Comparison of ENCODE assay signal across 33 cellular contexts in genomic region chr3:158456114-158456513, GRCh38.
A peak's percentile ranks its signal among the peaks of the same experiment; 100 is the strongest.
DNase-seq lines count a peak whose midpoint lies in the region; ATAC-seq, FAIRE-seq and TF ChIP-seq lines count a peak whose summit lies in the region.
"Had no signal": no experiment of that assay in that cellular context is flagged by ENCODE, and none has a peak within 500 bp of the region (broad histone marks: within the 10 kb centered on the region; RNA-seq: fewer than 3 reads in every experiment).

No MANE protein-coding gene starts in this region.

- BruUV-seq in IMR-90 (replicated peaks; lab: Mats Ljungman, UMichigan), result no TSS peak

- no peaks in the 10 kb centered on the region for H4K20me1 ChIP-seq in IMR-90 (ENCODE audit: insufficient read depth, low read length)

- H3K4me1 ChIP-seq in IMR-90 (ENCODE audit: control insufficient read depth, insufficient read depth, low read length), result no peaks in the 10 kb centered on the region
- H3K4me1 ChIP-seq in mesenchymal stem cell (ENCODE audit: control insufficient read depth, insufficient read depth, low read depth, low read length), result no peaks in the 10 kb centered on the region
- no peaks in the 10 kb centered on the region for H3K4me1 ChIP-seq in small intestine (ENCODE audit: control insufficient read depth in 2 of 2, insufficient read depth in 1 of 2, low read depth in 1 of 2, low read length in 1 of 2)
- H3K4me1 ChIP-seq: colonic mucosa, parathyroid adenoma, right atrium auricular region had no signal

- H3K9ac ChIP-seq in IMR-90 (ENCODE audit: low read depth, low read length) (no peak overlapping the region), mesenchymal stem cell (ENCODE audit: low read length) (no peak overlapping the region)
- H3K9ac ChIP-seq: parathyroid adenoma had no signal

- DNase-seq in NCI-H146 (lab: John Stamatoyannopoulos, UW) (peak; percentile 17), NCI-H146 treated with DMSO at 0.1 percent for 48 hours (lab: John Stamatoyannopoulos, UW; ENCODE audit: unreplicated experiment) (no peak), IMR-90 (peak; percentile 63), NCI-H69 (lab: John Stamatoyannopoulos, UW) (peak; percentile 4), mesenchymal stem cell (peak; percentile 86), small intestine (no peak), NCI-H1048 (lab: John Stamatoyannopoulos, UW) (no peak)
- DNase-seq: activated CD4-positive, alpha-beta memory T cell treated with anti-CD3 and anti-CD28 coated beads, Interleukin-2, amount 10 ng/mL, durations not matched to agents 7 days and 5 days; activated CD4-positive, CD25-positive, alpha-beta regulatory T cell treated with anti-CD3 and anti-CD28 coated beads, Interleukin-2, amount 50 U/mL, for 72 hours; activated CD8-positive, alpha-beta memory T cell treated with anti-CD3 and anti-CD28 coated beads, Interleukin-2, amount 50 U/mL, for 48 hours; AML-193; anterior cingulate cortex; CD4-positive, alpha-beta memory T cell; colonic mucosa; effector memory CD8-positive, alpha-beta T cell; HFFc6; Kasumi-1; mammary epithelial cell; NCI-H1092 treated with DMSO at 0.1 percent for 48 hours; NCI-H748 treated with DMSO at 0.1 percent for 48 hours; stimulated activated CD4-positive, alpha-beta T cell treated with anti-CD3 and anti-CD28 coated beads, Interleukin-4, amount 100 ng/mL, for 1 hour; T-helper 1 cell; transverse colon had no signal

- H3K27ac ChIP-seq in IMR-90 (ENCODE audit: insufficient read depth, low read length) (no peak overlapping the region), mesenchymal stem cell (ENCODE audit: low read length, poor library complexity, severe bottlenecking) (no peak overlapping the region), small intestine (ENCODE audit: low read depth in 1 of 2, low read length in 1 of 2) (no peak overlapping the region)
- H3K27ac ChIP-seq: colonic mucosa, HL-60, parathyroid adenoma, right atrium auricular region, RWPE1, transverse colon had no signal

- no peak for FAIRE-seq in small intestine (lab: Jason Lieb, UNC)
- FAIRE-seq: A204.1, bronchial epithelial cell, frontal cortex, G401.6 had no signal

- H3K56ac ChIP-seq in IMR-90 (ENCODE audit: extremely low read depth, insufficient read depth, low read length), result no peak overlapping the region

- H3K4me2 ChIP-seq in IMR-90 (ENCODE audit: low read depth, low read length) (no peak overlapping the region), mesenchymal stem cell (ENCODE audit: low read length, poor library complexity, severe bottlenecking) (no peak overlapping the region)

- H3K9me3 ChIP-seq in IMR-90 (ENCODE audit: control insufficient read depth, insufficient read depth, low read length), result no peaks in the 10 kb centered on the region
- H3K9me3 ChIP-seq in mesenchymal stem cell (ENCODE audit: control insufficient read depth, low read length), result no peaks in the 10 kb centered on the region
- H3K9me3 ChIP-seq in small intestine (ENCODE audit: control insufficient read depth, low read depth), result no peaks in the 10 kb centered on the region
- H3K9me3 ChIP-seq: colonic mucosa, right atrium auricular region, transverse colon had no signal

- POLR2A ChIA-PET in IMR-90 (lab: Charles Lee; ENCODE audit: unreplicated experiment), result no interaction called here

- H3K4me3 ChIP-seq in IMR-90 (ENCODE audit: insufficient read depth, low read depth, low read length) (no peak overlapping the region), mesenchymal stem cell (ENCODE audit: insufficient read depth in 1 of 2, low read depth in 1 of 2, low read length in 2 of 2) (no peak overlapping the region), small intestine (ENCODE audit: low read depth in 1 of 2, low read length in 2 of 2) (no peak overlapping the region)
- H3K4me3 ChIP-seq: colonic mucosa, right atrium auricular region, transverse colon had no signal

- H2AFZ ChIP-seq in IMR-90 (replicated peaks; ENCODE audit: low read length, poor library complexity) (no peak overlapping the region), mesenchymal stem cell (ENCODE audit: low read depth, low read length) (no peak overlapping the region)
- H2AFZ ChIP-seq: parathyroid adenoma had no signal

- in situ Hi-C loops in IMR-90 (cut with MboI; ENCODE audit: low sequenced_read_pairs), result no loop called here

- H4K8ac ChIP-seq in IMR-90 (ENCODE audit: low read depth in 2 of 2, low read length in 2 of 2), result no peak overlapping the region
- H4K8ac ChIP-seq in mesenchymal stem cell (ENCODE audit: low read length), result no peak overlapping the region

- TF ChIP-seq RAD21 in IMR-90 (IDR thresholded peaks at IDR 0.05; ENCODE audit: low read length), result no peak

- H2AK5ac ChIP-seq in IMR-90 (ENCODE audit: low read depth, low read length) (no peak overlapping the region), mesenchymal stem cell (ENCODE audit: low read length, severe bottlenecking) (no peak overlapping the region)

- intact Hi-C loops in IMR-90 (cut with micrococcal nuclease), result no loop called here

- no peak overlapping the region for H3K4ac ChIP-seq in IMR-90 (ENCODE audit: low read depth, low read length)
- H3K4ac ChIP-seq in mesenchymal stem cell (ENCODE audit: low read depth in 1 of 2, low read length in 2 of 2), result no peak overlapping the region

- CTCF ChIA-PET in IMR-90 (lab: Yijun Ruan, JAX), result interaction anchor here (1.1 kb wide), 1 partner anchor 348 kb away, joined by 3 read pairs; no protein-coding TSS in a partner anchor

- dilution Hi-C loops in IMR-90 (cut with HindIII; ENCODE audit: low sequenced_read_pairs, unreplicated experiment), result no loop called here

- H2AK9ac ChIP-seq in IMR-90 (replicated peaks; ENCODE audit: low read depth, low read length, poor library complexity), result no peak overlapping the region

- TF ChIP-seq CTCF in IMR-90 (conservative IDR thresholded peaks at IDR 0.05; ENCODE audit: low read depth, low read length), result no peak

- H3K18ac ChIP-seq in IMR-90 (ENCODE audit: low read depth, low read length) (no peak overlapping the region), mesenchymal stem cell (ENCODE audit: low read depth in 1 of 2, low read length in 2 of 2) (no peak overlapping the region)

- no peak overlapping the region for H3K23ac ChIP-seq in IMR-90 (ENCODE audit: low read depth, low read length)
- H3K23ac ChIP-seq in mesenchymal stem cell (ENCODE audit: low read length in 2 of 2), result no peak overlapping the region

- H2BK5ac ChIP-seq in IMR-90 (ENCODE audit: low read depth, low read length, poor library complexity, severe bottlenecking) (no peak overlapping the region), mesenchymal stem cell (ENCODE audit: low read depth, low read length, poor library complexity, severe bottlenecking) (no peak overlapping the region)

- H4K5ac ChIP-seq in IMR-90 (ENCODE audit: low read depth, low read length), result no peak overlapping the region

- H2BK20ac ChIP-seq in IMR-90 (ENCODE audit: low read depth, low read length), result no peak overlapping the region

- H3K79me1 ChIP-seq in IMR-90 (ENCODE audit: low read depth in 1 of 2, low read length in 2 of 2) (no peaks in the 10 kb centered on the region), mesenchymal stem cell (replicated peaks; ENCODE audit: low read length, poor library complexity, severe bottlenecking) (no peaks in the 10 kb centered on the region)

- no peaks in the 10 kb centered on the region for H3K36me3 ChIP-seq in IMR-90 (ENCODE audit: control insufficient read depth, insufficient read depth, low read length)
- no peaks in the 10 kb centered on the region for H3K36me3 ChIP-seq in mesenchymal stem cell (ENCODE audit: control insufficient read depth in 1 of 2, insufficient read depth in 2 of 2, low read depth in 1 of 2, low read length in 2 of 2)
- no peaks in the 10 kb centered on the region for H3K36me3 ChIP-seq in small intestine (ENCODE audit: control insufficient read depth in 2 of 2, insufficient read depth in 2 of 2, low read length in 2 of 2)
- H3K36me3 ChIP-seq: colonic mucosa, right atrium auricular region, transverse colon had no signal

- H3K14ac ChIP-seq in IMR-90 (replicated peaks; ENCODE audit: low read depth, low read length) (no peak overlapping the region), mesenchymal stem cell (ENCODE audit: low read length in 2 of 2) (no peak overlapping the region)

- WGBS in IMR-90 (ENCODE audit: extremely low coverage in 2 of 2, insufficient read length in 1 of 2), 2 experiments, result no CpG with 5 or more reads among the region's 3 CpGs
- WGBS in mesenchymal stem cell, result 40% methylated on average over 1 of the region's 3 CpGs
- WGBS in small intestine, 3 donors, result 78 to 94% (median 89%) methylated on average over 3 of the region's 3 CpGs

- H3K27me3 ChIP-seq in IMR-90 (ENCODE audit: control insufficient read depth, insufficient read depth, low read length), result no peaks in the 10 kb centered on the region
- H3K27me3 ChIP-seq in mesenchymal stem cell (ENCODE audit: control insufficient read depth in 1 of 2, insufficient read depth in 1 of 2, low read length in 2 of 2), result no peaks in the 10 kb centered on the region
- H3K27me3 ChIP-seq in small intestine (ENCODE audit: control insufficient read depth in 2 of 2, insufficient read depth in 2 of 2, low read length in 2 of 2), result no peaks in the 10 kb centered on the region
- H3K27me3 ChIP-seq: colonic mucosa, right atrium auricular region, transverse colon had no signal

- H2BK15ac ChIP-seq in IMR-90 (ENCODE audit: low read depth, low read length) (no peak overlapping the region), mesenchymal stem cell (ENCODE audit: low read depth, poor library complexity, severe bottlenecking) (no peak overlapping the region)

- H2BK120ac ChIP-seq in IMR-90 (ENCODE audit: low read depth, low read length) (no peak overlapping the region), mesenchymal stem cell (ENCODE audit: low read depth, low read length) (no peak overlapping the region)

- TF ChIP-seq POLR2A in IMR-90 (IDR thresholded peaks at IDR 0.05; ENCODE audit: low read depth, low read length), result no peak

- no peaks in the 10 kb centered on the region for H3K9me1 ChIP-seq in IMR-90 (ENCODE audit: insufficient read depth, low read length)

- no peak overlapping the region for H4K91ac ChIP-seq in IMR-90 (ENCODE audit: insufficient read depth, low read depth, low read length)
- H4K91ac ChIP-seq in mesenchymal stem cell (ENCODE audit: low read length), result no peak overlapping the region

- no peak overlapping the region for H2BK12ac ChIP-seq in mesenchymal stem cell (ENCODE audit: low read length in 2 of 2)

- ATAC-seq in IMR-90 (ENCODE audit: low read depth), result peak; percentile 66
- no peak for ATAC-seq in HG03135 (IDR thresholded peaks at IDR 0.05; ENCODE audit: unreplicated experiment)
- ATAC-seq: activated naive CD4-positive, alpha-beta T cell treated with anti-CD3 and anti-CD28 coated beads, Interleukin-2, amount 50 U/mL, for 72 hours; effector memory CD8-positive, alpha-beta T cell had no signal

TF ChIP-seq in IMR-90, 13 proteins besides CTCF, POLR2A, EP300 and RAD21 (continues in another document):
- TF ChIP-seq MAZ (IDR thresholded peaks at IDR 0.05; ENCODE audit: borderline replicate concordance, low read depth, low read length), result no peak
- TF ChIP-seq RFX5 (IDR thresholded peaks at IDR 0.05; ENCODE audit: low read depth, low read length), result no peak
- TF ChIP-seq RCOR1 (IDR thresholded peaks at IDR 0.05; ENCODE audit: insufficient replicate concordance, low read length), result no peak

Comparison
In these comparisons a context has a peak if more than half of its experiments do, and no peak if none do; other contexts are left out.
1. DNase-seq: peak in NCI-H146 (single experiment), IMR-90 (single experiment), NCI-H69 (single experiment) and mesenchymal stem cell (single experiment); none in NCI-H146 treated with DMSO at 0.1 percent for 48 hours (single experiment), small intestine (single experiment) and NCI-H1048 (single experiment).